In the genomic region with DNA sequence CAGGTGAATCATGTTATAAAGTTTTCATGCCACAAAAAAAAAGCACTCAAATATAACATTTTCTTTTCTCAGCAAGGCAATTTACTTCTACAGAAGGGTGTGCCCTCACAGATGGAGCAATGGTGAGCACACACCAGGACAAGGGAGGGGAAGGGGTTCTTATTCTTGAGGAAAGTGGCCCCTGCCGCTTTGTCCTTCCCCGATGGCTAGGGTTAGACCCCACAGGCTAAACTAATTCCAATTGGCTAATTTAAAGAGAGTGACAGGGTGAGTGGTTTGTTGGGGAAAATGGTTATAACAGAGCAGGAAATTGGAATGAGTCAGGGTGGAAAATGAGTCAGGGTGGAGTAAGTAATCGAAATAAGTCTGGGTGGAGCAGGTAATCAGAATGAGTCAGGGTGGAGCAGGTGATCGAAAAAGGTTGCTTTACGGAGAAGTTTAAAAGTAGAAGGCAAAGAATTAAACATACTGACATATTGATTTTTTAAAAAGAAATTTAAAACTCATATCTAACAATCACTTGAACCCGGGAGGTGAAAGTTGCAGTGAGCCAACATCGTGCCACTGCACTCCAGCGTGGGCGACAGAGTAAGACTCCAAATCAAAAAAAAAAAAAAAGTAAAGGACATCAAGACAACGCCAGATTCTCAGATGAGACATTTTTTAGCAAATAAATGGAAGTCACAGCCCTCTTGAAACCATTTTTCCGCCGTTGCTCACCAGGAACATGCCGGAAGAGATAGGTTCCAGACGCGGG, we compare ENCODE assay signal across 8 cellular contexts. TPM values are rescaled to one million over a fixed set of nuclear protein-coding genes. Genes with fewer than 3 reads are reported as not detected.
DNase-seq lines count a peak whose midpoint lies in the region; ATAC-seq, FAIRE-seq and TF ChIP-seq lines count a peak whose summit lies in the region.

No MANE protein-coding gene starts in this region.

- H3K4me3 ChIP-seq in esophagus (ENCODE audit: low read depth in 1 of 2, low read length in 2 of 2), result peak overlapping the region; percentile 71 to 79
- peak overlapping the region; percentile 44 to 85 (median 64) for H3K4me3 ChIP-seq in pancreas

- H3K9me3 ChIP-seq in esophagus (ENCODE audit: control insufficient read depth in 2 of 2, insufficient read depth in 1 of 2, low read depth in 1 of 2, low read length in 1 of 2), result peaks cover 0 to 10% of the 10 kb centered on the region in 2 donors
- no peaks in the 10 kb centered on the region for H3K9me3 ChIP-seq in pancreas

- H3K4me1 ChIP-seq in esophagus (ENCODE audit: control insufficient read depth in 2 of 2, insufficient read depth in 2 of 2, low read length in 1 of 2) (no peaks in the 10 kb centered on the region), pancreas (no peaks in the 10 kb centered on the region)

- WGBS in esophagus, 2 donors, result 20 to 23% methylated on average over 15 of the region's 15 CpGs
- WGBS in pancreas, 2 donors, result 29 to 31% methylated on average over 15 of the region's 15 CpGs

- H3K27ac ChIP-seq in esophagus (ENCODE audit: low read depth in 2 of 2, low read length in 1 of 2) (peak overlapping the region; percentile 95 to 100), pancreas (peak overlapping the region; percentile 90 to 97 (median 92))

- H3K27me3 ChIP-seq in esophagus (ENCODE audit: control insufficient read depth in 1 of 2, insufficient read depth in 2 of 2, low read length in 2 of 2), result no peaks in the 10 kb centered on the region
- no peaks in the 10 kb centered on the region for H3K27me3 ChIP-seq in pancreas

- no peak for TF ChIP-seq CTCF in pancreas (IDR thresholded peaks at IDR 0.05)
- no peak for TF ChIP-seq CTCF in GM10266 (IDR thresholded peaks at IDR 0.05; ENCODE audit: control insufficient read depth, insufficient read depth, low read depth, missing control alignments)

- intact Hi-C loops in pancreas (cut with DNase I), result no loop called here

- in situ Hi-C loops in ACHN (cut with HindIII; ENCODE audit: low pct_ligation_motif_present, low pct_unique_long_range_greater_than_20kb, low sequenced_read_pairs), result no loop called here

- DNase-seq in ACHN (peak; percentile 11), pancreas (no peak), GM10266 (ENCODE audit: extremely low spot score) (no peak), NCI-H1436 treated with DMSO at 0.1 percent for 48 hours (lab: John Stamatoyannopoulos, UW) (no peak)
- peak; percentile 0 to 10 for DNase-seq in activated CD4-positive, alpha-beta T cell treated with anti-CD3 and anti-CD28 coated beads, Interleukin-2, amount 50 U/mL, for 4 hours

- H3K36me3 ChIP-seq in esophagus (ENCODE audit: control insufficient read depth in 2 of 2, insufficient read depth in 2 of 2, low read length in 1 of 2) (peaks cover 8% of the 10 kb centered on the region in 2 donors), pancreas (no peaks in the 10 kb centered on the region)

- FAIRE-seq in pancreas (lab: Jason Lieb, UNC), result no peak

- peak; percentile 21 for ATAC-seq in HG03354 (IDR thresholded peaks at IDR 0.05; ENCODE audit: poor library complexity, severe bottlenecking, unreplicated experiment)
- ATAC-seq in pancreas, result peak in 3 of 4 donors; percentile 37 to 58 (median 49)
- ATAC-seq in HG03469 (IDR thresholded peaks at IDR 0.05; ENCODE audit: unreplicated experiment), result no peak

RNA-seq across cellular contexts. Expression of gene ZNF562, which starts 0.8 kb away (rescaled TPM):
- 10 to 100 TPM; 11.2 to 14.2 TPM for polyA plus RNA-seq in esophagus
- total RNA-seq in pancreas, result 10 to 100 TPM; 11.5 to 22.4 (median 13.5) TPM
- 1 to 10 TPM; 3.9 to 4.2 TPM for polyA plus RNA-seq in pancreas

RNA-seq across cellular contexts. Expression of gene ZNF561, which starts 53.1 kb away (rescaled TPM):
- 10 to 100 TPM; 25.4 to 27.0 TPM for polyA plus RNA-seq in esophagus
- total RNA-seq in pancreas, result 10 to 100 TPM; 10.3 to 24.6 (median 17.8) TPM
- polyA plus RNA-seq in pancreas, result 10 to 100 TPM; 11.7 to 17.0 TPM

Comparison
In these comparisons a context has a peak if more than half of its experiments do, and no peak if none do; other contexts are left out.
1. DNase-seq: peak in ACHN (single experiment) and activated CD4-positive, alpha-beta T cell treated with anti-CD3 and anti-CD28 coated beads, Interleukin-2, amount 50 U/mL, for 4 hours (2 of 2); none in pancreas (0 of 6), GM10266 (single experiment) and NCI-H1436 treated with DMSO at 0.1 percent for 48 hours (single experiment).